Comparison of ENCODE assay signal across 34 cellular contexts in the genomic region with DNA sequence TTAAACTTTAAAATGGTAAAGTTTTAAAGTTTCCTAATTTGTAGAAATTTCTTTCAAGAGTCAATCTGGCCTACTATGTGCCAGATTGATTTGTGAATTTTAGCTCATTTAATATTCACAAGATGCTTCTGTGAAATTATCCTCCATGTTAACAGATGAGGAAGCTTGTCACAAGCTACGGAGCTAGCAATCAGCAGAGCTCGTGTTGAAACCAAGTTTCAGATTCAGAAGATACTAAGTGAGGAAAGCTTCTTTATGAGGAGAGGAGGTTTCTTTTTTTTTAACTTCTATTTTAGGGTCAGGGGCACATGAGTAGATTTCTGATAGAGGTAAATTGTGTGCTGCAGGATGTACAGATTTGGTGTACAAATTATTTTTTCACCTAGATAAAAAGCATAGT.
"Had no signal": no experiment of that assay in that cellular context is flagged by ENCODE, and none has a peak within 500 bp of the region (broad histone marks: within the 10 kb centered on the region; RNA-seq: fewer than 3 reads in every experiment).

No MANE protein-coding gene starts in this region.

- H3K9me3 ChIP-seq: MG63 had no signal

- H3K27ac ChIP-seq: KMS-11 had no signal

- DNase-seq: Karpas-422, Kasumi-1, MG63, NCI-H1048, NCI-H1092, NCI-H1092 treated with DMSO at 0.1 percent for 48 hours, NCI-H1105, NCI-H1105 treated with DMSO at 0.1 percent for 48 hours, NCI-H1417, NCI-H1417 treated with DMSO at 0.1 percent for 48 hours, NCI-H1436, NCI-H1436 treated with DMSO at 0.1 percent for 48 hours, NCI-H146, NCI-H1694, NCI-H1694 treated with DMSO at 0.1 percent for 48 hours, NCI-H187, NCI-H187 treated with DMSO at 0.1 percent for 48 hours, NCI-H1930, NCI-H2029, NCI-H2029 treated with DMSO at 0.1 percent for 48 hours, NCI-H2081, NCI-H2081 treated with DMSO at 0.1 percent for 48 hours, NCI-H2107, NCI-H2171, NCI-H2171 treated with DMSO at 0.1 percent for 48 hours, NCI-H2227 treated with DMSO at 0.1 percent for 48 hours, NCI-H226, NCI-H345, NCI-H446, NCI-H446 treated with DMSO at 0.1 percent for 48 hours, NCI-H510A, NCI-H510A treated with DMSO at 0.1 percent for 48 hours, NCI-H524 had no signal

- H3K36me3 ChIP-seq: MG63 had no signal

- H3K27me3 ChIP-seq: MG63 had no signal

- H3K4me3 ChIP-seq: MG63 had no signal

- H3K4me2 ChIP-seq: KMS-11 had no signal

- H3K9ac ChIP-seq: KMS-11 had no signal
